8 cellular contexts compared by ENCODE assay signal in the genomic region with DNA sequence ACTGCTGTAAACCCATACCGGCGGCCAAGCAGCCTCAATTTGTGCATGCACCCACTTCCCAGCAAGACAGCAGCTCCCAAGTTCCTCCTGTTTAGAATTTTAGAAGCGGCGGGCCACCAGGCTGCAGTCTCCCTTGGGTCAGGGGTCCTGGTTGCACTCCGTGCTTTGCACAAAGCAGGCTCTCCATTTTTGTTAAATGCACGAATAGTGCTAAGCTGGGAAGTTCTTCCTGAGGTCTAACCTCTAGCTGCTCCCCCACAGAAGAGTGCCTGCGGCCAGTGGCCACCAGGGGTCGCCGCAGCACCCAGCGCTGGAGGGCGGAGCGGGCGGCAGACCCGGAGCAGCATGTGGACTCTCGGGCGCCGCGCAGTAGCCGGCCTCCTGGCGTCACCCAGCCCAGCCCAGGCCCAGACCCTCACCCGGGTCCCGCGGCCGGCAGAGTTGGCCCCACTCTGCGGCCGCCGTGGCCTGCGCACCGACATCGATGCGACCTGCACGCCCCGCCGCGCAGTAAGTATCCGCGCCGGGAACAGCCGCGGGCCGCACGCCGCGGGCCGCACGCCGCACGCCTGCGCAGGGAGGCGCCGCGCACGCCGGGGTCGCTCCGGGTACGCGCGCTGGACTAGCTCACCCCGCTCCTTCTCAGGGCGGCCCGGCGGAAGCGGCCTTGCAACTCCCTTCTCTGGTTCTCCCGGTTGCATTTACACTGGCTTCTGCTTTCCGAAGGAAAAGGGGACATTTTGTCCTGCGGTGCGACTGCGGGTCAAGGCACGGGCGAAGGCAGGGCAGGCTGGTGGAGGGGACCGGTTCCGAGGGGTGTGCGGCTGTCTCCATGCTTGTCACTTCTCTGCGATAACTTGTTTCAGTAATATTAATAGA. TPM values are rescaled to one million over a fixed set of nuclear protein-coding genes. Genes with fewer than 3 reads are reported as not detected.
DNase-seq lines count a peak whose midpoint lies in the region; ATAC-seq and TF ChIP-seq lines count a peak whose summit lies in the region.

A gene (plus strand): TSS at position 315 of the 879 bp plus-strand sequence. CDS start 31 bp downstream, at position 346.

- peak; percentile 93 for TF ChIP-seq CTCF in KMS-11 (conservative IDR thresholded peaks at IDR 0.05; ENCODE audit: low read depth, low read length)
- peak in 2 of 3 donors; percentile 53 to 82 for TF ChIP-seq CTCF in omental fat pad (IDR thresholded peaks at IDR 0.05)
- peak; percentile 100 for TF ChIP-seq CTCF in thoracic aorta (IDR thresholded peaks at IDR 0.05)

- H3K9ac ChIP-seq in KMS-11: peak within 1 kb of the TSS; percentile 86

- H3K4me3 ChIP-seq in KMS-11 (IDR thresholded peaks at IDR 0.05; ENCODE audit: insufficient read depth, low read depth, low read length) (peak within 1 kb of the TSS; percentile 68), thoracic aorta (peak within 1 kb of the TSS; percentile 80)

- no peaks in the 10 kb centered on the region for H4K20me1 ChIP-seq in KMS-11 (ENCODE audit: insufficient read depth)

- H3K4me2 ChIP-seq in KMS-11: peak within 1 kb of the TSS; percentile 88

- DNase-seq in ELF-1 (ENCODE audit: low read depth, low spot score): peak; percentile 90
- DNase-seq in SK-N-DZ (ENCODE audit: low spot score): peak; percentile 75
- DNase-seq in activated naive CD4-positive, alpha-beta T cell treated with anti-CD3 and anti-CD28 coated beads for 36 hours: peak; percentile 86
- DNase-seq in germinal center (ENCODE audit: low spot score): peak; percentile 85
- peak; percentile 58 for DNase-seq in omental fat pad (ENCODE audit: low spot score)
- no peak for DNase-seq in thoracic aorta (ENCODE audit: low spot score)

- no peaks in the 10 kb centered on the region for H3K9me3 Mint-ChIP-seq in activated naive CD4-positive, alpha-beta T cell treated with anti-CD3 and anti-CD28 coated beads for 36 hours

- H3K36me3 Mint-ChIP-seq in activated naive CD4-positive, alpha-beta T cell treated with anti-CD3 and anti-CD28 coated beads for 36 hours (ENCODE audit: low read depth): peaks cover 2% of the 10 kb centered on the region

- peaks cover 46% of the 10 kb centered on the region for H3K79me2 ChIP-seq in KMS-11 (ENCODE audit: insufficient read depth, low read depth)

- H3K36me3 ChIP-seq in KMS-11 (ENCODE audit: insufficient read depth): no peaks in the 10 kb centered on the region
- no peaks in the 10 kb centered on the region for H3K36me3 ChIP-seq in thoracic aorta

- peak within 1 kb of the TSS; percentile 72 for H2AFZ ChIP-seq in KMS-11 (ENCODE audit: low read depth)

- H3K4me1 Mint-ChIP-seq in activated naive CD4-positive, alpha-beta T cell treated with anti-CD3 and anti-CD28 coated beads for 36 hours (ENCODE audit: low read depth): peaks cover 24% of the 10 kb centered on the region

- peak within 1 kb of the TSS; percentile 85 for H3K27ac Mint-ChIP-seq in activated naive CD4-positive, alpha-beta T cell treated with anti-CD3 and anti-CD28 coated beads for 36 hours

- H3K4me3 Mint-ChIP-seq in activated naive CD4-positive, alpha-beta T cell treated with anti-CD3 and anti-CD28 coated beads for 36 hours: peak within 1 kb of the TSS; percentile 95

- H3K27me3 ChIP-seq in KMS-11 (ENCODE audit: insufficient read depth, low read depth) (no peaks in the 10 kb centered on the region), thoracic aorta (replicated peaks; ENCODE audit: insufficient read depth) (no peaks in the 10 kb centered on the region)

- H3K27ac ChIP-seq in KMS-11 (peak within 1 kb of the TSS; percentile 73), thoracic aorta (peak within 1 kb of the TSS; percentile 48 to 64)

- peak; percentile 91 for ATAC-seq in GM21737 (IDR thresholded peaks at IDR 0.05; ENCODE audit: unreplicated experiment)
- peak; percentile 98 for ATAC-seq in omental fat pad (ENCODE audit: low FRiP score)
- peak; percentile 82 for ATAC-seq in thoracic aorta (ENCODE audit: insufficient number of reproducible peaks, low FRiP score, low read depth)

- H3K4me1 ChIP-seq in KMS-11 (ENCODE audit: low read depth, poor library complexity, severe bottlenecking): peaks cover 19% of the 10 kb centered on the region
- H3K4me1 ChIP-seq in thoracic aorta (ENCODE audit: control insufficient read depth in 1 of 2, low read depth in 2 of 2): peaks cover 8 to 12% of the 10 kb centered on the region in 2 donors

- intact Hi-C loops in activated naive CD4-positive, alpha-beta T cell treated with anti-CD3 and anti-CD28 coated beads for 36 hours (cut with micrococcal nuclease): loop anchor here (1.0 to 10.0 kb wide), 5 partner anchors 134 to 719 kb away; no protein-coding TSS in a partner anchor

- no peaks in the 10 kb centered on the region for H3K9me3 ChIP-seq in thoracic aorta

- CTCF ChIA-PET in activated naive CD4-positive, alpha-beta T cell treated with anti-CD3 and anti-CD28 coated beads for 36 hours (lab: Charles Lee): interaction anchor here (0.5 to 5.6 kb wide), 30 partner anchors 9 to 446 kb away, joined by 3 to 42 read pairs (median 4); a partner anchor contains a TSS

- no peaks in the 10 kb centered on the region for H3K27me3 Mint-ChIP-seq in activated naive CD4-positive, alpha-beta T cell treated with anti-CD3 and anti-CD28 coated beads for 36 hours (ENCODE audit: low read depth)

RNA-seq across cellular contexts. Expression of the gene that starts here (rescaled TPM):
- polyA plus RNA-seq in SK-N-DZ (2014; cell fraction: cytosol; rRNA removed): 12.0 and 17.8 TPM in 2 replicates
- polyA plus RNA-seq in SK-N-DZ (2014; cell fraction: nucleus; rRNA removed): 3.2 and 8.8 TPM in 2 replicates
- 10 to 100 TPM; 16.8 to 17.3 TPM for total RNA-seq in activated naive CD4-positive, alpha-beta T cell treated with anti-CD3 and anti-CD28 coated beads for 36 hours
- total RNA-seq in omental fat pad: 1 to 10 TPM; 4.0 to 7.2 (median 5.5) TPM
- total RNA-seq in thoracic aorta: 1 to 10 TPM in 1 of 2 donors, under 1 TPM in 1; 0.68 to 4.0 TPM
